In genomic region chr7:30796105-30796869, GRCh38 we compare ENCODE assay signal across 1 cellular context.
TF ChIP-seq lines count a peak whose summit lies in the region.

No MANE protein-coding gene starts in this region.

TF ChIP-seq in SK-N-SH, 30 proteins besides CTCF, POLR2A, EP300 and RAD21 (continued from another document):
- TF ChIP-seq, protein P1, sequence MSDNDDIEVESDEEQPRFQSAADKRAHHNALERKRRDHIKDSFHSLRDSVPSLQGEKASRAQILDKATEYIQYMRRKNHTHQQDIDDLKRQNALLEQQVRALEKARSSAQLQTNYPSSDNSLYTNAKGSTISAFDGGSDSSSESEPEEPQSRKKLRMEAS (IDR thresholded peaks at IDR 0.05; ENCODE audit: low read depth): peak; percentile 54; the same call in 1 of the 2 replicates
- TF ChIP-seq POLR2AphosphoS5 (IDR thresholded peaks at IDR 0.05; ENCODE audit: low read depth, low read length): peak; percentile 25; the same call in 1 of the 2 replicates
- TF ChIP-seq USF2 (IDR thresholded peaks at IDR 0.05; ENCODE audit: borderline replicate concordance, low read depth, low read length): no peak
- no peak for TF ChIP-seq REST (IDR thresholded peaks at IDR 0.05; ENCODE audit: low read depth, low read length)
- TF ChIP-seq FOXJ3 (CRISPR knock-in tag; IDR thresholded peaks at IDR 0.05): no peak
- TF ChIP-seq ELF1 (IDR thresholded peaks at IDR 0.05): no peak
- 0 out of 2 replicates have a peak, but pooled peaks have one; percentile 24 for TF ChIP-seq RXRA (IDR thresholded peaks at IDR 0.05; ENCODE audit: borderline replicate concordance, low read depth)
- TF ChIP-seq TEAD4 (IDR thresholded peaks at IDR 0.05; ENCODE audit: borderline replicate concordance, insufficient read depth): no peak
- TF ChIP-seq FOXM1 (IDR thresholded peaks at IDR 0.05; ENCODE audit: low read depth): no peak
- TF ChIP-seq RCOR1 (IDR thresholded peaks at IDR 0.05; ENCODE audit: low read length): no peak
- TF ChIP-seq JUND (IDR thresholded peaks at IDR 0.05): peak; percentile 90
- no peak for TF ChIP-seq NRF1 (IDR thresholded peaks at IDR 0.05; ENCODE audit: low read depth, low read length)
- TF ChIP-seq GATA2 (CRISPR knock-in tag; IDR thresholded peaks at IDR 0.05): no peak
- TF ChIP-seq, protein P2, sequence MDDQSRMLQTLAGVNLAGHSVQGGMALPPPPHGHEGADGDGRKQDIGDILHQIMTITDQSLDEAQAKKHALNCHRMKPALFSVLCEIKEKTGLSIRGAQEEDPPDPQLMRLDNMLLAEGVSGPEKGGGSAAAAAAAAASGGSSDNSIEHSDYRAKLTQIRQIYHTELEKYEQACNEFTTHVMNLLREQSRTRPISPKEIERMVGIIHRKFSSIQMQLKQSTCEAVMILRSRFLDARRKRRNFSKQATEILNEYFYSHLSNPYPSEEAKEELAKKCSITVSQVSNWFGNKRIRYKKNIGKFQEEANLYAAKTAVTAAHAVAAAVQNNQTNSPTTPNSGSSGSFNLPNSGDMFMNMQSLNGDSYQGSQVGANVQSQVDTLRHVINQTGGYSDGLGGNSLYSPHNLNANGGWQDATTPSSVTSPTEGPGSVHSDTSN (IDR thresholded peaks at IDR 0.05): peak; percentile 69
- TF ChIP-seq TCF12 (IDR thresholded peaks at IDR 0.05): peak; percentile 87
- TF ChIP-seq MXI1 (IDR thresholded peaks at IDR 0.05; ENCODE audit: low read depth, low read length): no peak
- TF ChIP-seq, protein P3, sequence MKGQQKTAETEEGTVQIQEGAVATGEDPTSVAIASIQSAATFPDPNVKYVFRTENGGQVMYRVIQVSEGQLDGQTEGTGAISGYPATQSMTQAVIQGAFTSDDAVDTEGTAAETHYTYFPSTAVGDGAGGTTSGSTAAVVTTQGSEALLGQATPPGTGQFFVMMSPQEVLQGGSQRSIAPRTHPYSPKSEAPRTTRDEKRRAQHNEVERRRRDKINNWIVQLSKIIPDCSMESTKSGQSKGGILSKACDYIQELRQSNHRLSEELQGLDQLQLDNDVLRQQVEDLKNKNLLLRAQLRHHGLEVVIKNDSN (IDR thresholded peaks at IDR 0.05; ENCODE audit: borderline replicate concordance, low read depth): no peak
- TF ChIP-seq NFIC (IDR thresholded peaks at IDR 0.05; ENCODE audit: borderline replicate concordance): peak; percentile 66; the same call in 1 of the 2 replicates
